Comparison of ENCODE assay signal across 7 cellular contexts in genomic region chr11:3511416-3512137, GRCh38.
A peak's percentile ranks its signal among the peaks of the same experiment; 100 is the strongest.
DNase-seq lines count a peak whose midpoint lies in the region; ATAC-seq and TF ChIP-seq lines count a peak whose summit lies in the region.
"Not testable (repeated sequence)": the region's sequence is repeated elsewhere in the genome, so short reads cannot be mapped to it uniquely, and the experiment has no call there.

No MANE protein-coding gene starts in this region.

- not testable (repeated sequence) for H4K20me1 ChIP-seq in GM23248 (ENCODE audit: insufficient read depth)

- H3K27ac Mint-ChIP-seq in T-cell: peak overlapping the region; percentile 89 to 98
- peak overlapping the region; percentile 69 for H3K27ac Mint-ChIP-seq in activated CD8-positive, alpha-beta memory T cell treated with anti-CD3 and anti-CD28 coated beads, Interleukin-2, amount 10 ng/mL, durations not matched to agents 7 days and 5 days
- peak overlapping the region; percentile 50 for H3K27ac Mint-ChIP-seq in activated naive CD8-positive, alpha-beta T cell treated with anti-CD3 and anti-CD28 coated beads, Interleukin-2, amount 50 U/mL, for 24 hours
- peak overlapping the region; percentile 58 for H3K27ac Mint-ChIP-seq in endothelial cell (ENCODE audit: unreplicated experiment)
- H3K27ac Mint-ChIP-seq in mesothelial cell of epicardium: peak overlapping the region; percentile 47

- H3K4me3 ChIP-seq in GM23248: not testable (repeated sequence)
- H3K4me3 ChIP-seq in parathyroid adenoma (ENCODE audit: low read depth, low read length): peak overlapping the region; percentile 31

- DNase-seq in GM23248: peak; percentile 4
- DNase-seq in T-cell; activated CD8-positive, alpha-beta memory T cell treated with anti-CD3 and anti-CD28 coated beads, Interleukin-2, amount 10 ng/mL, durations not matched to agents 7 days and 5 days; activated naive CD8-positive, alpha-beta T cell treated with anti-CD3 and anti-CD28 coated beads, Interleukin-2, amount 50 U/mL, for 24 hours; endothelial cell (ENCODE audit: low spot score); mesothelial cell of epicardium (ENCODE audit: low spot score in 2 of 2, unreplicated experiment in 2 of 2): not testable (repeated sequence)

- not testable (repeated sequence) for H3K27me3 ChIP-seq in GM23248 (replicated peaks; ENCODE audit: insufficient read depth); parathyroid adenoma (ENCODE audit: control insufficient read depth, insufficient read depth, low read length)

- H3K9me3 Mint-ChIP-seq in T-cell; activated CD8-positive, alpha-beta memory T cell treated with anti-CD3 and anti-CD28 coated beads, Interleukin-2, amount 10 ng/mL, durations not matched to agents 7 days and 5 days (ENCODE audit: low read depth); activated naive CD8-positive, alpha-beta T cell treated with anti-CD3 and anti-CD28 coated beads, Interleukin-2, amount 50 U/mL, for 24 hours; endothelial cell (ENCODE audit: unreplicated experiment); mesothelial cell of epicardium: not testable (repeated sequence)

- H3K4me1 Mint-ChIP-seq in T-cell (peaks cover 27 to 54% (median 33%) of the 10 kb centered on the region in 3 donors), endothelial cell (ENCODE audit: unreplicated experiment) (peaks cover 13% of the 10 kb centered on the region), mesothelial cell of epicardium (peaks cover 53% of the 10 kb centered on the region)
- peaks cover 15% of the 10 kb centered on the region for H3K4me1 Mint-ChIP-seq in activated CD8-positive, alpha-beta memory T cell treated with anti-CD3 and anti-CD28 coated beads, Interleukin-2, amount 10 ng/mL, durations not matched to agents 7 days and 5 days
- peaks cover 13% of the 10 kb centered on the region for H3K4me1 Mint-ChIP-seq in activated naive CD8-positive, alpha-beta T cell treated with anti-CD3 and anti-CD28 coated beads, Interleukin-2, amount 50 U/mL, for 24 hours

- peak overlapping the region; percentile 75 to 80 (median 80) for H3K4me3 Mint-ChIP-seq in T-cell
- H3K4me3 Mint-ChIP-seq in activated CD8-positive, alpha-beta memory T cell treated with anti-CD3 and anti-CD28 coated beads, Interleukin-2, amount 10 ng/mL, durations not matched to agents 7 days and 5 days: peak overlapping the region; percentile 42
- H3K4me3 Mint-ChIP-seq in activated naive CD8-positive, alpha-beta T cell treated with anti-CD3 and anti-CD28 coated beads, Interleukin-2, amount 50 U/mL, for 24 hours; endothelial cell (ENCODE audit: unreplicated experiment); mesothelial cell of epicardium: not testable (repeated sequence)

- H3K4me1 ChIP-seq in GM23248 (ENCODE audit: insufficient read depth); parathyroid adenoma: not testable (repeated sequence)

- not testable (repeated sequence) for H3K9ac ChIP-seq in GM23248, parathyroid adenoma

- H3K27me3 Mint-ChIP-seq in T-cell; activated naive CD8-positive, alpha-beta T cell treated with anti-CD3 and anti-CD28 coated beads, Interleukin-2, amount 50 U/mL, for 24 hours; endothelial cell (ENCODE audit: unreplicated experiment): not testable (repeated sequence)
- peaks cover 13% of the 10 kb centered on the region for H3K27me3 Mint-ChIP-seq in activated CD8-positive, alpha-beta memory T cell treated with anti-CD3 and anti-CD28 coated beads, Interleukin-2, amount 10 ng/mL, durations not matched to agents 7 days and 5 days
- peaks cover 18% of the 10 kb centered on the region for H3K27me3 Mint-ChIP-seq in mesothelial cell of epicardium (ENCODE audit: low read depth)

- not testable (repeated sequence) for H3K9me2 ChIP-seq in GM23248 (ENCODE audit: insufficient read depth)

- not testable (repeated sequence) for H3K4me2 ChIP-seq in GM23248 (ENCODE audit: unreplicated experiment)
- peak overlapping the region; percentile 47 for H3K4me2 ChIP-seq in parathyroid adenoma (ENCODE audit: low read length)

- POLR2A ChIA-PET in T-cell (lab: Charles Lee): not testable (repeated sequence)

- not testable (repeated sequence) for H3K27ac ChIP-seq in GM23248
- H3K27ac ChIP-seq in parathyroid adenoma: peak overlapping the region; percentile 94

- not testable (repeated sequence) for H3K36me3 Mint-ChIP-seq in T-cell; activated CD8-positive, alpha-beta memory T cell treated with anti-CD3 and anti-CD28 coated beads, Interleukin-2, amount 10 ng/mL, durations not matched to agents 7 days and 5 days; activated naive CD8-positive, alpha-beta T cell treated with anti-CD3 and anti-CD28 coated beads, Interleukin-2, amount 50 U/mL, for 24 hours (ENCODE audit: low read depth); endothelial cell (ENCODE audit: low read depth, unreplicated experiment); mesothelial cell of epicardium

- ATAC-seq in T-cell (replicated peaks in 1 of 4): peak in 2 of 4 experiments; percentile 40 to 61
- ATAC-seq in activated CD8-positive, alpha-beta memory T cell treated with anti-CD3 and anti-CD28 coated beads, Interleukin-2, amount 10 ng/mL, durations not matched to agents 7 days and 5 days; activated naive CD8-positive, alpha-beta T cell treated with anti-CD3 and anti-CD28 coated beads, Interleukin-2, amount 50 U/mL, for 24 hours: not testable (repeated sequence)

- 16% methylated on average over 8 of the region's 8 CpGs for WGBS in GM23248 (ENCODE audit: low coverage in 1 of 2, low lambda C conversion rate in 2 of 2, missing lambda C conversion rate in 2 of 2), 2 experiments

- not testable (repeated sequence) for H2AFZ ChIP-seq in GM23248
- peak overlapping the region; percentile 58 for H2AFZ ChIP-seq in parathyroid adenoma

- not testable (repeated sequence) for H3K79me2 ChIP-seq in GM23248 (ENCODE audit: insufficient read depth); parathyroid adenoma

- CTCF ChIA-PET in T-cell (lab: Charles Lee); activated CD8-positive, alpha-beta memory T cell treated with anti-CD3 and anti-CD28 coated beads, Interleukin-2, amount 10 ng/mL, durations not matched to agents 7 days and 5 days (lab: Charles Lee): not testable (repeated sequence)

- in situ Hi-C loops in GM23248 (cut with MboI): not testable (repeated sequence)

- not testable (repeated sequence) for H3F3A ChIP-seq in GM23248 (ENCODE audit: insufficient read depth)

- not testable (repeated sequence) for H3K9me3 ChIP-seq in GM23248 (ENCODE audit: low read depth); parathyroid adenoma (ENCODE audit: control insufficient read depth, low read length)

- TF ChIP-seq CTCF in endothelial cell (IDR thresholded peaks at IDR 0.05; ENCODE audit: unreplicated experiment); mesothelial cell of epicardium (IDR thresholded peaks at IDR 0.05; ENCODE audit: unreplicated experiment); parathyroid adenoma (IDR thresholded peaks at IDR 0.05): not testable (repeated sequence)

- H3K36me3 ChIP-seq in GM23248 (ENCODE audit: low read depth); parathyroid adenoma (ENCODE audit: control insufficient read depth, insufficient read depth, low read length): not testable (repeated sequence)
